Comparison of ENCODE assay signal across 18 cellular contexts in the genomic region with DNA sequence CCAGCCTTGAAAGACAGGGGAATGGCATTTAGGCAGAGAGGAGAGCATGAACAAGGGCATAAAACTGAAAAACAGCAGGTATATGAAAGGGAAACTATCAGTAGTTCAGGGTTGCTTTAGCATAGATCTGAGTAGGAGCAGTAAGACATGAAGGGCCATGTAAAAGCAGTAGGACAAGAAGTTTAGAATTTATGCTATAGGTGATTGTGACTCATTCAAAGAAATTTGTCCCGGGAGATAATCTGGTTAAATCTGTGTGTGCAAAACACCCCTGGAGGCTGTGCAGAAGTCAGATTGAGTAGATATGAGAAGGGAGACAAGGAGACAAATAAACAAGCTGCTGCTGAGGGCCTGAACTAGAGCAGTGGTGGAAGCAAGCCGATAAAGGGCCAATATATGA.
DNase-seq lines count a peak whose midpoint lies in the region; ATAC-seq, FAIRE-seq and TF ChIP-seq lines count a peak whose summit lies in the region.
"Had no signal": no experiment of that assay in that cellular context is flagged by ENCODE, and none has a peak within 500 bp of the region (broad histone marks: within the 10 kb centered on the region; RNA-seq: fewer than 3 reads in every experiment).

No MANE protein-coding gene starts in this region.

- intact Hi-C loops in head of caudate nucleus (cut with DNase I) = no loop called here

- no peak overlapping the region for H3K27ac ChIP-seq in foreskin keratinocyte
- H3K27ac ChIP-seq: BLaER1 treated with 17β-estradiol and CSF1 and Interleukin-3, amounts not matched to agents 10 nM and 100 nM; GM23248; HL-60 had no signal

- TF ChIP-seq CTCF in foreskin keratinocyte (conservative IDR thresholded peaks at IDR 0.05) = no peak

- no peaks in the 10 kb centered on the region for H3K27me3 ChIP-seq in foreskin keratinocyte
- H3K27me3 ChIP-seq: BLaER1 treated with 17β-estradiol and CSF1 and Interleukin-3, amounts not matched to agents 10 nM and 100 nM had no signal

- ATAC-seq in foreskin keratinocyte (peak; percentile 52), GM18858 (IDR thresholded peaks at IDR 0.05; ENCODE audit: unreplicated experiment) (no peak)
- ATAC-seq: CD8-positive, alpha-beta T cell had no signal

- H3K4me1 ChIP-seq in foreskin keratinocyte = peaks cover 10% of the 10 kb centered on the region
- H3K4me1 ChIP-seq: HAP-1 had no signal

- FAIRE-seq in GM18507 (lab: Jason Lieb, UNC) = peak; percentile 31
- FAIRE-seq: GM19239, HTR-8/SVneo had no signal

- DNase-seq in GM18507 (ENCODE audit: extremely low spot score, insufficient read length, low read depth) (no peak), HT-29 (ENCODE audit: low spot score) (peak; percentile 51), OCI-M1 (lab: John Stamatoyannopoulos, UW) (peak; percentile 18), foreskin keratinocyte (peak; percentile 2 to 25), head of caudate nucleus (no peak), ureter (ENCODE audit: low spot score) (no peak)
- DNase-seq: Calu3; CD8-positive, alpha-beta T cell; DMS79 treated with DMSO at 0.1 percent for 48 hours; GF-D8; GM23248; IMR-90 had no signal

Comparison
In these comparisons a context has a peak if more than half of its experiments do, and no peak if none do; other contexts are left out.
1. DNase-seq: peak in HT-29 (single experiment), OCI-M1 (single experiment) and foreskin keratinocyte (2 of 2); none in GM18507 (single experiment), head of caudate nucleus (0 of 42) and ureter (single experiment).